In genomic region chr4:61202638-61203495, GRCh38 we compare ENCODE assay signal across 8 cellular contexts. TPM values are rescaled to one million over a fixed set of nuclear protein-coding genes. Genes with fewer than 3 reads are reported as not detected.
DNase-seq lines count a peak whose midpoint lies in the region; ATAC-seq and TF ChIP-seq lines count a peak whose summit lies in the region.

No MANE protein-coding gene starts in this region.

- TF ChIP-seq CTCF in hepatocyte (IDR thresholded peaks at IDR 0.05; ENCODE audit: poor library complexity), result no peak

- no peaks in the 10 kb centered on the region for H3K36me3 Mint-ChIP-seq in T-cell

- peaks cover 9% of the 10 kb centered on the region for H4K20me1 ChIP-seq in hepatocyte (ENCODE audit: insufficient read depth, poor library complexity, severe bottlenecking)

- peak overlapping the region; percentile 87 for H3K4me2 ChIP-seq in hepatocyte

- H3K79me2 ChIP-seq in hepatocyte, result peaks cover 59% of the 10 kb centered on the region

- peak overlapping the region; percentile 92 for H3K4me3 ChIP-seq in hepatocyte
- peak overlapping the region; percentile 70 for H3K4me3 ChIP-seq in skeletal muscle cell (ENCODE audit: low read depth, low read length)

- CTCF ChIA-PET in T-cell (lab: Charles Lee), result no interaction called here

- DNase-seq in H4 (ENCODE audit: low spot score) (peak; percentile 9), SK-N-DZ (ENCODE audit: low spot score) (peak; percentile 67), hepatocyte (ENCODE audit: low spot score) (peak; percentile 32), skeletal muscle cell (ENCODE audit: low read depth) (no peak), T-cell (no peak)

- H3K9me3 ChIP-seq in hepatocyte (ENCODE audit: low read depth), result no peaks in the 10 kb centered on the region

- H3K4me1 Mint-ChIP-seq in T-cell, result peaks cover 0 to 3% (median 0%) of the 10 kb centered on the region in 3 donors

- POLR2A ChIA-PET in T-cell (lab: Charles Lee), result no interaction called here

- H3K9me2 ChIP-seq in hepatocyte (replicated peaks; ENCODE audit: insufficient read depth), result no peaks in the 10 kb centered on the region

- H3K27me3 Mint-ChIP-seq in T-cell, result peaks cover 29 to 45% of the 10 kb centered on the region in 2 donors

- H3K4me1 ChIP-seq in hepatocyte (ENCODE audit: insufficient read depth), result no peaks in the 10 kb centered on the region

- peaks cover 37% of the 10 kb centered on the region for H3K27me3 ChIP-seq in hepatocyte

- no peak overlapping the region for H3K27ac Mint-ChIP-seq in T-cell

- peak overlapping the region; percentile 0 for H3K27ac ChIP-seq in hepatocyte

- WGBS in hepatocyte (ENCODE audit: low lambda C conversion rate, missing lambda C conversion rate), result under 1% methylated on average over 39 of the region's 41 CpGs

- no peaks in the 10 kb centered on the region for H3K36me3 ChIP-seq in hepatocyte (replicated peaks; ENCODE audit: insufficient read depth, low read depth)

- peak overlapping the region; percentile 87 for H2AFZ ChIP-seq in hepatocyte

- no peak for ATAC-seq in HG02870 (IDR thresholded peaks at IDR 0.05; ENCODE audit: unreplicated experiment)
- no peak for ATAC-seq in T-cell (replicated peaks in 1 of 4)
- ATAC-seq in GM18858 (IDR thresholded peaks at IDR 0.05; ENCODE audit: unreplicated experiment), result no peak
- no peak for ATAC-seq in GM21825 (IDR thresholded peaks at IDR 0.05; ENCODE audit: unreplicated experiment)

- H3K9me3 Mint-ChIP-seq in T-cell, result peaks cover 0 to 7% (median 2%) of the 10 kb centered on the region in 3 donors

- no peak overlapping the region for H3K4me3 Mint-ChIP-seq in T-cell

RNA-seq across cellular contexts. Expression of gene ADGRL3, which starts 2.7 kb away (rescaled TPM):
- total RNA-seq in H4 (2014; rRNA removed; shearing (Covaris generic)), result not detected in 2 replicates
- 13.5 and 17.9 TPM in 2 replicates for polyA plus RNA-seq in SK-N-DZ (2014; cell fraction: cytosol; rRNA removed)
- 6.2 and 6.4 TPM in 2 replicates for polyA plus RNA-seq in SK-N-DZ (2014; cell fraction: nucleus; rRNA removed)
- 21.2 and 22.7 TPM in 2 replicates for total RNA-seq in hepatocyte
- polyA plus RNA-seq in hepatocyte, result 3.9 and 4.4 TPM in 2 replicates
- under 1 TPM in 1 of 5 donors, not detected in 4; 0.09 TPM for total RNA-seq in T-cell

Comparison
In these comparisons a context has a peak if more than half of its experiments do, and no peak if none do; other contexts are left out.
1. DNase-seq: peak in H4 (single experiment), SK-N-DZ (single experiment) and hepatocyte (single experiment); none in skeletal muscle cell (single experiment) and T-cell (0 of 34).
2. RNA of gene ADGRL3, which starts 2.7 kb away (total RNA-seq): 21.2 to 22.7 TPM in hepatocyte; 0.09 TPM in T-cell and not detected in H4; every median in the first group is over 10 times any median in the second.